Comparison of ENCODE assay signal across 1 cellular context in the genomic region with DNA sequence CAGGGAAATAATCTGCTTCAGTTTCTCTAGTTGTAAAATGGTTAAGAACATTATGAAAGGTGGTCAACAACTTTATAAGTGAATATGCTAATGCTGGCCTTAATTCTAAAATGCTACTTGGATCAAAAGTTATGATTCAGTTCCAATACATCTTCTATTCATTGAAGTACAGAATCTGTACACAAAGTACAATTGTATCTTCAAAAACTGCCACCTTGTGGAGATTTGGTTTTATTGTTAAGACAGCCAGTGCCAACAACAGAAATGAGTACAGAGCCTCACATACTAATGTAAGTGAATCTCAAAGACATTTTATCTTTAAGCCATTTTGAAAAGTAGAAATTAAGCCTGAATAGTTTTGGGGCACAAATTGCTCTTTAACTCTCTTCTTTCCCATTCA.
TF ChIP-seq lines count a peak whose summit lies in the region.

No MANE protein-coding gene starts in this region.

TF ChIP-seq in GM23338, 12 proteins besides CTCF, POLR2A, EP300 and RAD21 (continued from another document):
- TF ChIP-seq, protein P1, sequence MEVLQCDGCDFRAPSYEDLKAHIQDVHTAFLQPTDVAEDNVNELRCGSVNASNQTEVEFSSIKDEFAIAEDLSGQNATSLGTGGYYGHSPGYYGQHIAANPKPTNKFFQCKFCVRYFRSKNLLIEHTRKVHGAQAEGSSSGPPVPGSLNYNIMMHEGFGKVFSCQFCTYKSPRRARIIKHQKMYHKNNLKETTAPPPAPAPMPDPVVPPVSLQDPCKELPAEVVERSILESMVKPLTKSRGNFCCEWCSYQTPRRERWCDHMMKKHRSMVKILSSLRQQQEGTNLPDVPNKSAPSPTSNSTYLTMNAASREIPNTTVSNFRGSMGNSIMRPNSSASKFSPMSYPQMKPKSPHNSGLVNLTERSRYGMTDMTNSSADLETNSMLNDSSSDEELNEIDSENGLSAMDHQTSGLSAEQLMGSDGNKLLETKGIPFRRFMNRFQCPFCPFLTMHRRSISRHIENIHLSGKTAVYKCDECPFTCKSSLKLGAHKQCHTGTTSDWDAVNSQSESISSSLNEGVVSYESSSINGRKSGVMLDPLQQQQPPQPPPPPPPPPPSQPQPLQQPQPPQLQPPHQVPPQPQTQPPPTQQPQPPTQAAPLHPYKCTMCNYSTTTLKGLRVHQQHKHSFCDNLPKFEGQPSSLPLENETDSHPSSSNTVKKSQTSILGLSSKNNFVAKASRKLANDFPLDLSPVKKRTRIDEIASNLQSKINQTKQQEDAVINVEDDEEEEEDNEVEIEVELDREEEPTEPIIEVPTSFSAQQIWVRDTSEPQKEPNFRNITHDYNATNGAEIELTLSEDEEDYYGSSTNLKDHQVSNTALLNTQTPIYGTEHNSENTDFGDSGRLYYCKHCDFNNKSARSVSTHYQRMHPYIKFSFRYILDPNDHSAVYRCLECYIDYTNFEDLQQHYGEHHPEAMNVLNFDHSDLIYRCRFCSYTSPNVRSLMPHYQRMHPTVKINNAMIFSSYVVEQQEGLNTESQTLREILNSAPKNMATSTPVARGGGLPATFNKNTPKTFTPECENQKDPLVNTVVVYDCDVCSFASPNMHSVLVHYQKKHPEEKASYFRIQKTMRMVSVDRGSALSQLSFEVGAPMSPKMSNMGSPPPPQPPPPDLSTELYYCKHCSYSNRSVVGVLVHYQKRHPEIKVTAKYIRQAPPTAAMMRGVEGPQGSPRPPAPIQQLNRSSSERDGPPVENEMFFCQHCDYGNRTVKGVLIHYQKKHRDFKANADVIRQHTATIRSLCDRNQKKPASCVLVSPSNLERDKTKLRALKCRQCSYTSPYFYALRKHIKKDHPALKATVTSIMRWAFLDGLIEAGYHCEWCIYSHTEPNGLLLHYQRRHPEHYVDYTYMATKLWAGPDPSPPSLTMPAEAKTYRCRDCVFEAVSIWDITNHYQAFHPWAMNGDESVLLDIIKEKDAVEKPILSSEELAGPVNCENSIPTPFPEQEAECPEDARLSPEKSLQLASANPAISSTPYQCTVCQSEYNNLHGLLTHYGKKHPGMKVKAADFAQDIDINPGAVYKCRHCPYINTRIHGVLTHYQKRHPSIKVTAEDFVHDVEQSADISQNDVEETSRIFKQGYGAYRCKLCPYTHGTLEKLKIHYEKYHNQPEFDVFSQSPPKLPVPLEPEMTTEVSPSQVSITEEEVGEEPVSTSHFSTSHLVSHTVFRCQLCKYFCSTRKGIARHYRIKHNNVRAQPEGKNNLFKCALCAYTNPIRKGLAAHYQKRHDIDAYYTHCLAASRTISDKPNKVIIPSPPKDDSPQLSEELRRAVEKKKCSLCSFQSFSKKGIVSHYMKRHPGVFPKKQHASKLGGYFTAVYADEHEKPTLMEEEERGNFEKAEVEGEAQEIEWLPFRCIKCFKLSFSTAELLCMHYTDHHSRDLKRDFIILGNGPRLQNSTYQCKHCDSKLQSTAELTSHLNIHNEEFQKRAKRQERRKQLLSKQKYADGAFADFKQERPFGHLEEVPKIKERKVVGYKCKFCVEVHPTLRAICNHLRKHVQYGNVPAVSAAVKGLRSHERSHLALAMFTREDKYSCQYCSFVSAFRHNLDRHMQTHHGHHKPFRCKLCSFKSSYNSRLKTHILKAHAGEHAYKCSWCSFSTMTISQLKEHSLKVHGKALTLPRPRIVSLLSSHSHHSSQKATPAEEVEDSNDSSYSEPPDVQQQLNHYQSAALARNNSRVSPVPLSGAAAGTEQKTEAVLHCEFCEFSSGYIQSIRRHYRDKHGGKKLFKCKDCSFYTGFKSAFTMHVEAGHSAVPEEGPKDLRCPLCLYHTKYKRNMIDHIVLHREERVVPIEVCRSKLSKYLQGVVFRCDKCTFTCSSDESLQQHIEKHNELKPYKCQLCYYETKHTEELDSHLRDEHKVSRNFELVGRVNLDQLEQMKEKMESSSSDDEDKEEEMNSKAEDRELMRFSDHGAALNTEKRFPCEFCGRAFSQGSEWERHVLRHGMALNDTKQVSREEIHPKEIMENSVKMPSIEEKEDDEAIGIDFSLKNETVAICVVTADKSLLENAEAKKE (CRISPR knock-in tag; IDR thresholded peaks at IDR 0.05): no peak
- no peak for TF ChIP-seq ZNF331 (CRISPR knock-in tag; IDR thresholded peaks at IDR 0.05; ENCODE audit: low read depth)
- TF ChIP-seq CREB1 (CRISPR knock-in tag; IDR thresholded peaks at IDR 0.05; ENCODE audit: low read depth): no peak
- no peak for TF ChIP-seq EZH2phosphoT487 (IDR thresholded peaks at IDR 0.05; ENCODE audit: unreplicated experiment)
